7 cellular contexts compared by ENCODE assay signal in genomic region chr4:25439913-25440477, GRCh38.
DNase-seq lines count a peak whose midpoint lies in the region; TF ChIP-seq lines count a peak whose summit lies in the region.

No MANE protein-coding gene starts in this region.

- H3K4me3 ChIP-seq in GM12865 (ENCODE audit: low read depth, low read length) (no peak overlapping the region), H7 (ENCODE audit: insufficient read depth, low read depth, low read length) (no peak overlapping the region), PC-9 (no peak overlapping the region)

- H3K4me2 ChIP-seq in PC-9, result no peak overlapping the region

- no peaks in the 10 kb centered on the region for H3K9me2 ChIP-seq in PC-9 (ENCODE audit: insufficient read depth)

- H3K9me3 Mint-ChIP-seq in activated naive CD4-positive, alpha-beta T cell treated with anti-CD3 and anti-CD28 coated beads, Interleukin-2, amount 10 ng/mL, durations not matched to agents 7 days and 5 days, result no peaks in the 10 kb centered on the region
- H3K9me3 Mint-ChIP-seq in glutamatergic neuron (ENCODE audit: unreplicated experiment) (no peaks in the 10 kb centered on the region), progenitor cell of endocrine pancreas (ENCODE audit: low read depth) (peaks cover 8% of the 10 kb centered on the region)

- H3F3A ChIP-seq in PC-9 (ENCODE audit: insufficient read depth, low read depth), result no peaks in the 10 kb centered on the region

- no peaks in the 10 kb centered on the region for H4K20me1 ChIP-seq in PC-9 (ENCODE audit: insufficient read depth)

- H3K27me3 Mint-ChIP-seq in activated naive CD4-positive, alpha-beta T cell treated with anti-CD3 and anti-CD28 coated beads, Interleukin-2, amount 10 ng/mL, durations not matched to agents 7 days and 5 days, result peaks cover 3% of the 10 kb centered on the region
- H3K27me3 Mint-ChIP-seq in glutamatergic neuron (ENCODE audit: unreplicated experiment) (no peaks in the 10 kb centered on the region), progenitor cell of endocrine pancreas (no peaks in the 10 kb centered on the region)

- no TSS peak for BruUV-seq in PC-9 (replicated peaks; lab: Mats Ljungman, UMichigan)

- intact Hi-C loops in PC-9 (cut with micrococcal nuclease; ENCODE audit: unreplicated experiment), result loop anchor here (2.0 to 10.0 kb wide), 3 partner anchors 549 to 1575 kb away; no protein-coding TSS in a partner anchor

- H3K27me3 ChIP-seq in H7 (ENCODE audit: control insufficient read depth, insufficient read depth, low read length), result no peaks in the 10 kb centered on the region
- H3K27me3 ChIP-seq in PC-9 (ENCODE audit: insufficient read depth, low read depth), result no peaks in the 10 kb centered on the region

- H3K4me3 Mint-ChIP-seq in activated naive CD4-positive, alpha-beta T cell treated with anti-CD3 and anti-CD28 coated beads, Interleukin-2, amount 10 ng/mL, durations not matched to agents 7 days and 5 days, result no peak overlapping the region
- H3K4me3 Mint-ChIP-seq in glutamatergic neuron (ENCODE audit: unreplicated experiment) (no peak overlapping the region), progenitor cell of endocrine pancreas (ENCODE audit: low read depth) (no peak overlapping the region)

- no peaks in the 10 kb centered on the region for H3K4me1 Mint-ChIP-seq in activated naive CD4-positive, alpha-beta T cell treated with anti-CD3 and anti-CD28 coated beads, Interleukin-2, amount 10 ng/mL, durations not matched to agents 7 days and 5 days
- no peaks in the 10 kb centered on the region for H3K4me1 Mint-ChIP-seq in glutamatergic neuron (ENCODE audit: low read depth, unreplicated experiment)
- H3K4me1 Mint-ChIP-seq in progenitor cell of endocrine pancreas (ENCODE audit: low read depth), result peaks cover 3% of the 10 kb centered on the region

- no peaks in the 10 kb centered on the region for H3K36me3 Mint-ChIP-seq in activated naive CD4-positive, alpha-beta T cell treated with anti-CD3 and anti-CD28 coated beads, Interleukin-2, amount 10 ng/mL, durations not matched to agents 7 days and 5 days
- H3K36me3 Mint-ChIP-seq in glutamatergic neuron (ENCODE audit: unreplicated experiment), result no peaks in the 10 kb centered on the region
- H3K36me3 Mint-ChIP-seq in progenitor cell of endocrine pancreas (ENCODE audit: insufficient read depth), result peaks cover 1% of the 10 kb centered on the region

- peak; percentile 90 for TF ChIP-seq CTCF in GM12865 (IDR thresholded peaks at IDR 0.05; ENCODE audit: insufficient read depth, low read depth, low read length, missing control alignments)
- TF ChIP-seq CTCF in LNCAP (IDR thresholded peaks at IDR 0.05), result peak; percentile 94
- TF ChIP-seq CTCF in PC-9 (conservative IDR thresholded peaks at IDR 0.05), result peak; percentile 87
- peak; percentile 97 for TF ChIP-seq CTCF in glutamatergic neuron (IDR thresholded peaks at IDR 0.05; ENCODE audit: partially characterized antibody, unreplicated experiment)
- peak; percentile 78 for TF ChIP-seq CTCF in progenitor cell of endocrine pancreas (IDR thresholded peaks at IDR 0.05; ENCODE audit: unreplicated experiment)

- H3K4me1 ChIP-seq in PC-9 (replicated peaks; ENCODE audit: insufficient read depth), result no peaks in the 10 kb centered on the region

- H2AFZ ChIP-seq in PC-9, result no peak overlapping the region

- POLR2A ChIA-PET in PC-9 (lab: Charles Lee; ENCODE audit: unreplicated experiment), result no interaction called here

- H3K79me2 ChIP-seq in PC-9 (ENCODE audit: low read depth), result no peaks in the 10 kb centered on the region

- DNase-seq in GM12865 (ENCODE audit: low read depth), result peak; percentile 74
- peak; percentile 82 for DNase-seq in H7
- DNase-seq in PC-9, result peak in 1 of 2 experiments; percentile 45
- peak; percentile 70 for DNase-seq in activated naive CD4-positive, alpha-beta T cell treated with anti-CD3 and anti-CD28 coated beads, Interleukin-2, amount 10 ng/mL, durations not matched to agents 7 days and 5 days
- peak; percentile 55 for DNase-seq in glutamatergic neuron
- peak; percentile 22 for DNase-seq in progenitor cell of endocrine pancreas (ENCODE audit: low spot score, unreplicated experiment)

- CTCF ChIA-PET in PC-9 (lab: Charles Lee), result interaction anchor here (1.5 kb wide), 1 partner anchor 328 kb away, joined by 7 read pairs; no protein-coding TSS in a partner anchor
- CTCF ChIA-PET in activated naive CD4-positive, alpha-beta T cell treated with anti-CD3 and anti-CD28 coated beads, Interleukin-2, amount 10 ng/mL, durations not matched to agents 7 days and 5 days (lab: Charles Lee), result interaction anchor here (0.7 to 3.0 kb wide), 12 partner anchors 11 to 1203 kb away, joined by 3 to 19 read pairs (median 3); no protein-coding TSS in a partner anchor

- H3K27ac ChIP-seq in PC-9, result no peak overlapping the region

- H3K27ac Mint-ChIP-seq in activated naive CD4-positive, alpha-beta T cell treated with anti-CD3 and anti-CD28 coated beads, Interleukin-2, amount 10 ng/mL, durations not matched to agents 7 days and 5 days, result no peak overlapping the region
- no peak overlapping the region for H3K27ac Mint-ChIP-seq in glutamatergic neuron (ENCODE audit: unreplicated experiment)
- peak overlapping the region; percentile 53 for H3K27ac Mint-ChIP-seq in progenitor cell of endocrine pancreas

- H3K36me3 ChIP-seq in H7 (replicated peaks; ENCODE audit: control insufficient read depth, insufficient read depth, low read length) (no peaks in the 10 kb centered on the region), PC-9 (ENCODE audit: low read depth) (no peaks in the 10 kb centered on the region)

- no peaks in the 10 kb centered on the region for H3K9me3 ChIP-seq in PC-9 (ENCODE audit: insufficient read depth, low read depth)
